ENCODE assay signal across 26 cellular contexts in genomic region chr2:112230371-112230770, GRCh38.
"Had no signal": no experiment of that assay in that cellular context is flagged by ENCODE, and none has a peak within 500 bp of the region (broad histone marks: within the 10 kb centered on the region; RNA-seq: fewer than 3 reads in every experiment).

No MANE protein-coding gene starts in this region.

- DNase-seq: activated CD4-positive, alpha-beta memory T cell treated with anti-CD3 and anti-CD28 coated beads for 36 hours; activated CD4-positive, alpha-beta T cell treated with anti-CD3 and anti-CD28 coated beads for 36 hours; activated CD4-positive, alpha-beta T cell treated with anti-CD3 and anti-CD28 coated beads, Interleukin-2, amount 10 ng/mL, durations not matched to agents 24 days and 14 days; activated CD4-positive, CD25-positive, alpha-beta regulatory T cell; activated CD4-positive, CD25-positive, alpha-beta regulatory T cell treated with anti-CD3 and anti-CD28 coated beads, Interleukin-2, amount 50 U/mL, for 72 hours; activated CD8-positive, alpha-beta memory T cell treated with anti-CD3 and anti-CD28 coated beads, Interleukin-2, amount 10 ng/mL, durations not matched to agents 7 days and 5 days; activated CD8-positive, alpha-beta memory T cell treated with anti-CD3 and anti-CD28 coated beads, Interleukin-2, amount 50 U/mL, for 4 hours; activated CD8-positive, alpha-beta T cell treated with anti-CD3 and anti-CD28 coated beads, Interleukin-2, amount 10 ng/mL, durations not matched to agents 7 days and 5 days; activated effector memory CD4-positive, alpha-beta T cell treated with anti-CD3 and anti-CD28 coated beads, Interleukin-2, amount 50 U/mL, for 16 hours; activated naive CD4-positive, alpha-beta T cell treated with anti-CD3 and anti-CD28 coated beads for 36 hours; activated naive CD8-positive, alpha-beta T cell treated with anti-CD3 and anti-CD28 coated beads, Interleukin-2, amount 10 ng/mL, durations not matched to agents 7 days and 5 days; activated T-cell treated with anti-CD3 and anti-CD28 coated beads, Interleukin-2, amount 50 U/mL, for 1 hour; activated T-cell treated with anti-CD3 and anti-CD28 coated beads, Interleukin-2, amount 50 U/mL, for 48 hours; central memory CD4-positive, alpha-beta T cell; cerebellar nuclear complex; colonic mucosa; effector CD8-positive, alpha-beta T cell; esophagus squamous epithelium; head of caudate nucleus; T-helper 2 cell had no signal

- H3K36me3 ChIP-seq: breast epithelium, colonic mucosa had no signal

- H3K27me3 ChIP-seq: ascending aorta, breast epithelium, cardiac muscle cell, colonic mucosa, esophagus squamous epithelium had no signal

- H3K9me3 ChIP-seq: ascending aorta, breast epithelium, colonic mucosa, esophagus squamous epithelium had no signal

- H3K4me3 ChIP-seq: ascending aorta, breast epithelium, cardiac muscle cell, colonic mucosa, esophagus squamous epithelium had no signal

- H3K27ac ChIP-seq: ascending aorta, breast epithelium, cardiac muscle cell, colonic mucosa had no signal

- H3K4me1 ChIP-seq: ascending aorta, breast epithelium, colonic mucosa had no signal

- ATAC-seq: activated CD4-positive, alpha-beta T cell treated with anti-CD3 and anti-CD28 coated beads for 36 hours; activated CD8-positive, alpha-beta memory T cell treated with anti-CD3 and anti-CD28 coated beads, Interleukin-2, amount 10 ng/mL, durations not matched to agents 7 days and 5 days; activated CD8-positive, alpha-beta T cell treated with anti-CD3 and anti-CD28 coated beads, Interleukin-2, amount 10 ng/mL, durations not matched to agents 7 days and 5 days; activated naive CD4-positive, alpha-beta T cell treated with anti-CD3 and anti-CD28 coated beads, Interleukin-2, amount 50 U/mL, for 72 hours had no signal

- FAIRE-seq: endometrium, endothelial cell of umbilical vein had no signal
